ENCODE assay signal across 19 cellular contexts in the genomic region with DNA sequence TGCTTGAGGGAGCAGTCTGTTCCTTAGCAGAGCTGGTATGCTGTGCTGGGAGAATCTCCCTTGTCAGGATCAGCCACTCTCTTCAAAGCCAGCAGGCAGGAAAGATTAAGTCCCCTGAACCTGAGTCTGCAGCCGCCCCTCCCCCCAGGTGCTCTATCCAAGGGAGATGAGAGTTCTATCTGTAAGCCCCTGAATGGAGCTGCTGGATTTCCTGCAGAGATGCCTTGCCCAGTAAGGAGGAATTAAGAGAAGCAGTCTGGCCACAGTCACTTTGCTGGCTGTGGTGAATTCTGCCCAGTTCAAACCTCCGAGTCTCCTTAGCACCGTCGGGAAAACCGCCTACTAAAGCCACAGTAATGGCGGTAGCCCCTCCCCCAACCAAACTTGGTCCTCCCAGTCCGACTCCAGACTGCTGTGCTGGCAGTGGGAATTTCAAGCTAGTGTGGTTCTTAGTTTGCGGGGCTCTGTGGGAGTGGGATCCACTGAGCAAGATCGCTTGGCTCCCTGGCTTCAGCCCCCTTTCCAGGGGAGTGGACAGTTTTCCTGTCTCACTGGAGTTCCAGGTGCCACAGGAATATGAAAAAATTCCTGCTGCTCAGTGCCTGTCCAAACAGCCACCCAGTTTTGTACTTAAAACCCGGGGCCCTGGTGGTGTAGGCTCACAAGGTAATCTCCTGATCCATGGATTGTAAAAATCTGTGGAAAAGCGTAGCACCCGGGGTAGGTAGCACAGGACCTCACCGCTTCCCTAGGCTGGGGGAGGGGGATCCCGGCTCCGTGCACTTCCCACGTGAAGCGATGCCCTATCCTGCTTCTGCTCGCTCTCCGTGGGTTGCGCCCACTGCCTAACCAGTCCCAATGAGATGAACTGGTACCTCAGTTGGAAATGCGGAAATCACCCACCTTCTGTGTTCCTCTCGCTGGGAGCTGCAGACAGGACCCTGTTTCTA. TPM values are rescaled to one million over a fixed set of nuclear protein-coding genes. Genes with fewer than 3 reads are reported as not detected.
DNase-seq lines count a peak whose midpoint lies in the region; ATAC-seq and TF ChIP-seq lines count a peak whose summit lies in the region.
"Had no signal": no experiment of that assay in that cellular context is flagged by ENCODE, and none has a peak within 500 bp of the region (broad histone marks: within the 10 kb centered on the region; RNA-seq: fewer than 3 reads in every experiment).

No MANE protein-coding gene starts in this region.

- H3K27me3 ChIP-seq in right cardiac atrium (ENCODE audit: control insufficient read depth, insufficient read depth) (no peaks in the 10 kb centered on the region), hepatocyte (no peaks in the 10 kb centered on the region), mesendoderm (ENCODE audit: insufficient read depth, low read length, poor library complexity) (no peaks in the 10 kb centered on the region)
- H3K27me3 ChIP-seq: BE2C, transverse colon had no signal

- peak overlapping the region; percentile 63 for H2BK5ac ChIP-seq in mesendoderm (ENCODE audit: low read length)

- 80% methylated on average over 22 of the region's 22 CpGs for WGBS in right cardiac atrium
- WGBS in hepatocyte (ENCODE audit: low lambda C conversion rate, missing lambda C conversion rate) = 28% methylated on average over 22 of the region's 22 CpGs
- no CpG with 5 or more reads among the region's 22 CpGs for WGBS in mesendoderm (ENCODE audit: extremely low coverage, insufficient coverage, low lambda C conversion rate)

- intact Hi-C loops in right cardiac atrium (cut with DNase I) (no loop called here), Right ventricle myocardium superior (cut with DNase I) (no loop called here)

- no peak overlapping the region for H2BK15ac ChIP-seq in mesendoderm (replicated peaks; ENCODE audit: low read depth)

- H4K8ac ChIP-seq in mesendoderm (ENCODE audit: low read depth, low read length) = no peak overlapping the region

- DNase-seq in right cardiac atrium (peak in 2 of 3 donors; percentile 33 to 49), Right ventricle myocardium superior (no peak), hepatocyte (ENCODE audit: low spot score) (peak; percentile 40), mesendoderm (peak; percentile 91), D341Med (ENCODE audit: low spot score) (no peak), NCI-H2227 (lab: John Stamatoyannopoulos, UW; ENCODE audit: unreplicated experiment) (no peak), NCI-H510A treated with DMSO at 0.1 percent for 48 hours (lab: John Stamatoyannopoulos, UW) (no peak)
- no peak for DNase-seq in stimulated activated CD4-positive, alpha-beta T cell treated with anti-CD3 and anti-CD28 coated beads, Interleukin-12 subunit alpha, Interleukin-12 subunit beta, amount 100 ng/mL, for 4 hours
- DNase-seq: activated CD4-positive, alpha-beta T cell treated with anti-CD3 and anti-CD28 coated beads, Interleukin-2, amount 10 ng/mL, durations not matched to agents 24 days and 14 days; BE2C; cerebellar nuclear complex; COR-L47; effector CD4-positive, alpha-beta T cell; foreskin melanocyte; IMR-90; NCI-H446 treated with DMSO at 0.1 percent for 48 hours; stimulated activated naive CD8-positive, alpha-beta T cell treated with anti-CD3 and anti-CD28 coated beads, Interleukin-15, amount 100 ng/mL, for 72 hours; transverse colon had no signal

- H3K36me3 ChIP-seq in hepatocyte (replicated peaks; ENCODE audit: insufficient read depth, low read depth) = no peaks in the 10 kb centered on the region
- H3K36me3 ChIP-seq in mesendoderm (ENCODE audit: control insufficient read depth, insufficient read depth, low read length) = no peaks in the 10 kb centered on the region
- H3K36me3 ChIP-seq: transverse colon had no signal

- H3K4me1 ChIP-seq in right cardiac atrium (ENCODE audit: control insufficient read depth, insufficient read depth, low read length) (no peaks in the 10 kb centered on the region), hepatocyte (ENCODE audit: insufficient read depth) (no peaks in the 10 kb centered on the region), mesendoderm (ENCODE audit: control insufficient read depth, low read depth, low read length) (peaks cover 3% of the 10 kb centered on the region)
- H3K4me1 ChIP-seq: BE2C, transverse colon had no signal

- no peaks in the 10 kb centered on the region for H3K9me2 ChIP-seq in hepatocyte (replicated peaks; ENCODE audit: insufficient read depth)

- ATAC-seq in right cardiac atrium = no peak
- ATAC-seq in Right ventricle myocardium superior (ENCODE audit: poor library complexity) = no peak
- ATAC-seq: esophagus mucosa; stimulated activated naive CD8-positive, alpha-beta T cell treated with anti-CD3 and anti-CD28 coated beads, Interleukin-15, amount 100 ng/mL, for 72 hours had no signal

- H3K4me2 ChIP-seq in hepatocyte = peak overlapping the region; percentile 72
- H3K4me2 ChIP-seq in mesendoderm (ENCODE audit: low read length) = peak overlapping the region; percentile 67

- peak overlapping the region; percentile 63 for H3K4ac ChIP-seq in mesendoderm (ENCODE audit: low read depth, low read length)

- H3K9ac ChIP-seq in mesendoderm (ENCODE audit: low read length) = peak overlapping the region; percentile 71

- no peaks in the 10 kb centered on the region for H3K79me1 ChIP-seq in mesendoderm (ENCODE audit: low read length)

- H4K5ac ChIP-seq in mesendoderm (ENCODE audit: low read length) = no peak overlapping the region

- no peaks in the 10 kb centered on the region for H4K20me1 ChIP-seq in hepatocyte (ENCODE audit: insufficient read depth, poor library complexity, severe bottlenecking)

- H3K27ac ChIP-seq in right cardiac atrium (ENCODE audit: low read length) = no peak overlapping the region
- no peak overlapping the region for H3K27ac ChIP-seq in hepatocyte
- peak overlapping the region; percentile 64 for H3K27ac ChIP-seq in mesendoderm (ENCODE audit: low read depth, low read length)
- H3K27ac ChIP-seq: transverse colon had no signal

- H2AFZ ChIP-seq in hepatocyte = peak overlapping the region; percentile 26

- H3K18ac ChIP-seq in mesendoderm (ENCODE audit: low read length) = peak overlapping the region; percentile 73

- H3K23ac ChIP-seq in mesendoderm (ENCODE audit: low read length) = peak overlapping the region; percentile 92

- H3K4me3 ChIP-seq in right cardiac atrium (ENCODE audit: low read length) (no peak overlapping the region), hepatocyte (no peak overlapping the region), mesendoderm (ENCODE audit: low read length) (peak overlapping the region; percentile 74)
- H3K4me3 ChIP-seq: transverse colon had no signal

- H3K79me2 ChIP-seq in hepatocyte (no peaks in the 10 kb centered on the region), mesendoderm (ENCODE audit: control insufficient read depth, insufficient read depth, low read length) (no peaks in the 10 kb centered on the region)

- peak overlapping the region; percentile 92 for H3K56ac ChIP-seq in mesendoderm (ENCODE audit: low read length)

- no peak overlapping the region for H2AK5ac ChIP-seq in mesendoderm (ENCODE audit: low read length)

- H2BK120ac ChIP-seq in mesendoderm (ENCODE audit: low read depth, low read length) = peak overlapping the region; percentile 39

- H3K9me3 ChIP-seq in right cardiac atrium (ENCODE audit: control insufficient read depth, low read length) = no peaks in the 10 kb centered on the region
- no peaks in the 10 kb centered on the region for H3K9me3 ChIP-seq in hepatocyte (ENCODE audit: low read depth)
- H3K9me3 ChIP-seq: BE2C, transverse colon had no signal

- no peak for TF ChIP-seq CTCF in hepatocyte (IDR thresholded peaks at IDR 0.05; ENCODE audit: poor library complexity)

RNA-seq across cellular contexts. Expression of a gene that starts 38.0 kb away (rescaled TPM):
- total RNA-seq in right cardiac atrium (10 to 100 TPM; 17.1 to 27.6 (median 22.6) TPM), Right ventricle myocardium superior (20.5 TPM), hepatocyte (19.7 and 26.1 TPM in 2 replicates)
- polyA plus RNA-seq in right cardiac atrium (17.4 TPM), hepatocyte (14.5 and 18.1 TPM in 2 replicates)
- polyA plus RNA-seq in mesendoderm (2013, experiment 1 of 2) = 14.3 TPM
- 13.7 TPM for polyA plus RNA-seq in mesendoderm (2013, experiment 2 of 2)

Comparison
In these comparisons a context has a peak if more than half of its experiments do, and no peak if none do; other contexts are left out.
1. DNase-seq: peak in right cardiac atrium (2 of 3), hepatocyte (single experiment) and mesendoderm (single experiment); none in Right ventricle myocardium superior (single experiment), D341Med (single experiment), stimulated activated CD4-positive, alpha-beta T cell treated with anti-CD3 and anti-CD28 coated beads, Interleukin-12 subunit alpha, Interleukin-12 subunit beta, amount 100 ng/mL, for 4 hours (single experiment), NCI-H2227 (single experiment) and NCI-H510A treated with DMSO at 0.1 percent for 48 hours (single experiment).